8 cellular contexts compared by ENCODE assay signal in the genomic region with DNA sequence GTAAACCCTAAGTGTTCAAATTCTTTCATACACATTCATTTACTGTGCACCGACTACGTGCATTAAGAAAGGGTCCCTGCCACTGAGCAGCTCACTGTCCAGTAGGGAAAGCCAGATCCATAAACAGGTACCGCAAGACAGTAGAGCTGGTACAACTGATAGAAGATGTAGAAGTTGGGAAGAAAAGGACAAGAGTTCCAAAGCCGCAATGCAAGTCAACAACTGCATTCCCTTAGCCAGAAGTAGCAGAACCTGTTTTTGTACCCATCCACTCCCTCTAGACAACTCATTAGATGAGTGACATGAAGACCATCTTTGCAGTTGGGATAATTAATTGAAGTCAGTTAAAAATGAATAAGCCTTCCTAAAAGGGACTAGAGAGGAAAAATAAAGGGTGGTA. TPM values are rescaled to one million over a fixed set of nuclear protein-coding genes. Genes with fewer than 3 reads are reported as not detected.
DNase-seq lines count a peak whose midpoint lies in the region; ATAC-seq and TF ChIP-seq lines count a peak whose summit lies in the region.

No MANE protein-coding gene starts in this region.

- H3K4me2 ChIP-seq in DOHH2 (ENCODE audit: low read length) (peak overlapping the region; percentile 98), Karpas-422 (ENCODE audit: low read depth, low read length, poor library complexity, severe bottlenecking) (peak overlapping the region; percentile 94)

- H3F3A ChIP-seq in DOHH2 (ENCODE audit: control insufficient read depth, insufficient read depth): peaks cover 21% of the 10 kb centered on the region

- TF ChIP-seq CTCF in DOHH2 (IDR thresholded peaks at IDR 0.05; ENCODE audit: low read depth, low read length, poor library complexity, severe bottlenecking) (no peak), choroid plexus epithelial cell (conservative IDR thresholded peaks at IDR 0.05; ENCODE audit: low read depth, low read length) (no peak), neural crest cell (conservative IDR thresholded peaks at IDR 0.05) (no peak), adrenal gland (IDR thresholded peaks at IDR 0.05) (no peak), mucosa of descending colon (IDR thresholded peaks at IDR 0.05) (no peak)

- no peak for ATAC-seq in mucosa of descending colon

- H3K4me1 Mint-ChIP-seq in neural crest cell: peaks cover 30% of the 10 kb centered on the region

- peak overlapping the region; percentile 95 for H3K4me3 Mint-ChIP-seq in neural crest cell

- 81 to 85% (median 82%) methylated on average over 4 of the region's 4 CpGs for WGBS in adrenal gland, 4 donors

- no peak for TF ChIP-seq POLR2A in adrenal gland (IDR thresholded peaks at IDR 0.05)

- no peak overlapping the region for H2AFZ ChIP-seq in Karpas-422 (ENCODE audit: low read length)

- H3K4me1 ChIP-seq in DOHH2 (ENCODE audit: control insufficient read depth, low read length): peaks cover 52% of the 10 kb centered on the region
- peaks cover 52% of the 10 kb centered on the region for H3K4me1 ChIP-seq in Karpas-422 (ENCODE audit: low read length)
- peaks cover 7 to 18% of the 10 kb centered on the region in 2 donors for H3K4me1 ChIP-seq in adrenal gland (replicated peaks in 1 of 2)
- H3K4me1 ChIP-seq in mucosa of descending colon (ENCODE audit: low read depth): peaks cover 15% of the 10 kb centered on the region

- H3K4me3 ChIP-seq in DOHH2 (ENCODE audit: low read length): peak overlapping the region; percentile 94
- peak overlapping the region; percentile 77 for H3K4me3 ChIP-seq in Karpas-422 (ENCODE audit: low read length)
- peak overlapping the region; percentile 26 for H3K4me3 ChIP-seq in choroid plexus epithelial cell (ENCODE audit: low read depth, low read length)
- peak overlapping the region in 1 of 4 donors; percentile 76 for H3K4me3 ChIP-seq in adrenal gland
- H3K4me3 ChIP-seq in mucosa of descending colon: no peak overlapping the region

- no peaks in the 10 kb centered on the region for H3K36me3 Mint-ChIP-seq in neural crest cell (ENCODE audit: low read depth)

- H3K79me2 ChIP-seq in DOHH2 (ENCODE audit: control insufficient read depth, low read length) (peaks cover 77% of the 10 kb centered on the region), Karpas-422 (ENCODE audit: low read length) (peaks cover 80% of the 10 kb centered on the region)

- H4K20me1 ChIP-seq in DOHH2 (ENCODE audit: control insufficient read depth, insufficient read depth, low read depth, low read length) (no peaks in the 10 kb centered on the region), Karpas-422 (ENCODE audit: insufficient read depth, low read depth, low read length) (no peaks in the 10 kb centered on the region)

- peaks cover 4% of the 10 kb centered on the region for H3K27me3 Mint-ChIP-seq in neural crest cell (ENCODE audit: low read depth)

- H3K27me3 ChIP-seq in DOHH2 (ENCODE audit: control insufficient read depth, low read length): no peaks in the 10 kb centered on the region
- H3K27me3 ChIP-seq in Karpas-422 (ENCODE audit: low read length): no peaks in the 10 kb centered on the region
- H3K27me3 ChIP-seq in adrenal gland: no peaks in the 10 kb centered on the region

- H3K27ac ChIP-seq in DOHH2 (ENCODE audit: low read depth, low read length) (peak overlapping the region; percentile 94), Karpas-422 (ENCODE audit: low read length) (peak overlapping the region; percentile 91), adrenal gland (no peak overlapping the region)

- H3K9me3 ChIP-seq in DOHH2 (ENCODE audit: control insufficient read depth, insufficient read depth, low read length): no peaks in the 10 kb centered on the region
- H3K9me3 ChIP-seq in Karpas-422 (ENCODE audit: low read length): no peaks in the 10 kb centered on the region
- no peaks in the 10 kb centered on the region for H3K9me3 ChIP-seq in adrenal gland (replicated peaks in 1 of 3)
- H3K9me3 ChIP-seq in mucosa of descending colon: no peaks in the 10 kb centered on the region

- peak overlapping the region; percentile 92 for H3K9ac ChIP-seq in Karpas-422 (ENCODE audit: low read length)

- peak; percentile 63 for DNase-seq in Karpas-422
- no peak for DNase-seq in choroid plexus epithelial cell (ENCODE audit: low read depth)
- no peak for DNase-seq in neural crest cell (ENCODE audit: low read depth, low spot score)
- DNase-seq in adrenal gland: no peak
- DNase-seq in mucosa of descending colon: no peak
- DNase-seq in stimulated activated CD4-positive, alpha-beta T cell treated with anti-CD3 and anti-CD28 coated beads, Interleukin-12 subunit alpha, Interleukin-12 subunit beta, amount 100 ng/mL, for 4 hours: no peak
- no peak for DNase-seq in activated gamma-delta T cell treated with Interleukin-2 at 50 U/mL for 16 hours

- no peaks in the 10 kb centered on the region for H3K9me2 ChIP-seq in DOHH2 (replicated peaks; ENCODE audit: control insufficient read depth, low read length)
- no peaks in the 10 kb centered on the region for H3K9me2 ChIP-seq in Karpas-422 (replicated peaks; ENCODE audit: insufficient read depth, low read length)

- H3K36me3 ChIP-seq in DOHH2 (ENCODE audit: control insufficient read depth, low read length): peaks cover 21% of the 10 kb centered on the region
- no peaks in the 10 kb centered on the region; the same call in 1 of the 2 replicates for H3K36me3 ChIP-seq in Karpas-422 (ENCODE audit: insufficient read depth, low read length)
- H3K36me3 ChIP-seq in adrenal gland (replicated peaks in 1 of 2): no peaks in the 10 kb centered on the region
- no peaks in the 10 kb centered on the region for H3K36me3 ChIP-seq in mucosa of descending colon (ENCODE audit: low read depth)

- no peak overlapping the region for H3K27ac Mint-ChIP-seq in neural crest cell (ENCODE audit: unreplicated experiment)

- intact Hi-C loops in adrenal gland (cut with DNase I): loop anchor here in 1 of 2 donors (10.0 kb wide), 1 partner anchor 60 kb away; no protein-coding TSS in a partner anchor
- intact Hi-C loops in mucosa of descending colon (cut with DNase I, micrococcal nuclease): no loop called here

- H3K9me3 Mint-ChIP-seq in neural crest cell: no peaks in the 10 kb centered on the region

RNA-seq across cellular contexts. Expression of a gene that starts 1.3 kb away (rescaled TPM):
- 20.1 and 44.5 TPM in 2 replicates for total RNA-seq in Karpas-422 (2014; rRNA removed; shearing (Covaris generic); ENCODE audit: low replicate concordance)
- 44.0 and 46.9 TPM in 2 replicates for total RNA-seq in neural crest cell
- total RNA-seq in adrenal gland: 10 to 100 TPM in 5 of 8 donors, 1 to 10 TPM in 3; 6.0 to 19.1 (median 12.6) TPM
- polyA plus RNA-seq in adrenal gland: 10 to 100 TPM in 1 of 3 donors, 1 to 10 TPM in 2; 3.0 to 10.2 (median 3.8) TPM
- total RNA-seq in mucosa of descending colon: 10 to 100 TPM; 12.7 to 20.8 (median 17.4) TPM

RNA-seq across cellular contexts. Expression of a gene that starts 14.6 kb away (rescaled TPM):
- total RNA-seq in Karpas-422 (2014; rRNA removed; shearing (Covaris generic); ENCODE audit: low replicate concordance): 71.4 and 96.7 TPM in 2 replicates
- total RNA-seq in neural crest cell: 129 and 132 TPM in 2 replicates
- total RNA-seq in adrenal gland: 100 to 1,000 TPM in 6 of 8 donors, 10 to 100 TPM in 2; 94.3 to 183 (median 120) TPM
- polyA plus RNA-seq in adrenal gland: 10 to 100 TPM; 44.4 to 93.7 (median 67.4) TPM
- total RNA-seq in mucosa of descending colon: 10 to 100 TPM; 37.3 to 98.8 (median 40.9) TPM

RNA-seq across cellular contexts. Expression of a gene that starts 52.8 kb away (rescaled TPM):
- 22.2 and 42.7 TPM in 2 replicates for total RNA-seq in Karpas-422 (2014; rRNA removed; shearing (Covaris generic); ENCODE audit: low replicate concordance)
- total RNA-seq in neural crest cell (21.5 and 21.7 TPM in 2 replicates), adrenal gland (10 to 100 TPM; 29.5 to 69.8 (median 49.5) TPM), mucosa of descending colon (10 to 100 TPM; 41.1 to 46.6 (median 41.3) TPM)
- 10 to 100 TPM; 13.9 to 68.8 (median 15.5) TPM for polyA plus RNA-seq in adrenal gland

Comparison
In these comparisons a context has a peak if more than half of its experiments do, and no peak if none do; other contexts are left out.
1. H3K27ac ChIP-seq: peak in DOHH2 (single experiment) and Karpas-422 (single experiment); none in adrenal gland (0 of 5).